Comparison of ENCODE assay signal across 1 cellular context in the genomic region with DNA sequence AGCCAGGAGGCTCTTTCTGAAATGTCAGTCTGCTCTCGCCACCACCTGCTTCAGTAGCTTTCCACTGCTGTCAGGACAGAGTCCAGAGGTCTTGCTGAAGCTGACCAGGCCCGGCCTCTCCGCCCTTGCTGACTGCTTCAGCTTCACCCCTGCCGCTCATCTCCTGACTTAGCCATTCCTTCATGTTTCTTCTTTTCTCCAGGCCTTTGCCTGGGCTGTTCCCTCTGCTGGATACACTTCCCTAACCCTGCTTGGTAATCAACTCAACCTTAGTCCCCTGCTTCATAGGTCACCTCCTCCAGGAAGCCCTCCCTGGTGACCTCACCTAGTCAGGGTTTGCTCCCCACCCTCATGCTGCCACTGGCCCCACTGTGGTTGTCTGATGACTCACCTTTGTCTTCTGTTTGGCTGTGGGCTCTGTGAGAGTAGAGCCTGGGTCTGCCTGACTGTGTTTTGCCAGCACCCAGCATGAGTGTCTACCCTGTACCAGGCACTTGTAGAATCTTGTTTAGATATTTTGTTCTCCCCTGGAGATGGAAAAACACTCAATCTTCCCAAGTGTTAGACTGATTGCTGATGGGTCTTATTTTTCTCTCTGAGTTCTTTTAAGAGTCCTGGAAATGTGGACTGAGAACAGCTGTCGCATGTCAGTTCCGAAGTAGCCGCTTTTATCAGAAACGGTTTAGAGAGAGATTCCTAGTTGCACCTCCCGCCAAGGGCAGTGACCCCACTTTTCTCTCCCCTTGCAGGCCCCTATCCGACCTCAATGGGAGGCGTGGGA.
TF ChIP-seq lines count a peak whose summit lies in the region.

No MANE protein-coding gene starts in this region.

TF ChIP-seq in K562, 482 proteins besides CTCF, POLR2A, EP300 and RAD21 (continued from another document):
- TF ChIP-seq, protein P1, sequence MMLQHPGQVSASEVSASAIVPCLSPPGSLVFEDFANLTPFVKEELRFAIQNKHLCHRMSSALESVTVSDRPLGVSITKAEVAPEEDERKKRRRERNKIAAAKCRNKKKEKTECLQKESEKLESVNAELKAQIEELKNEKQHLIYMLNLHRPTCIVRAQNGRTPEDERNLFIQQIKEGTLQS (IDR thresholded peaks at IDR 0.05) = peak; percentile 52; the same call in 1 of the 2 replicates
- TF ChIP-seq, protein P1 (CRISPR knock-in tag; conservative IDR thresholded peaks at IDR 0.05) = no peak
- peak; percentile 65 for TF ChIP-seq BCOR (IDR thresholded peaks at IDR 0.05)
- TF ChIP-seq JUND (IDR thresholded peaks at IDR 0.05; ENCODE audit: borderline replicate concordance, low read depth, low read length) = 0 out of 2 replicates have a peak, but pooled peaks have one; percentile 27
- no peak for TF ChIP-seq JUND (tag; IDR thresholded peaks at IDR 0.05; ENCODE audit: borderline replicate concordance, low read depth, low read length)
- TF ChIP-seq ZNF436 (CRISPR knock-in tag; IDR thresholded peaks at IDR 0.05) = peak; percentile 77; the same call in 1 of the 2 replicates
- TF ChIP-seq FOSL1 (tag; conservative IDR thresholded peaks at IDR 0.05) = peak; percentile 44; the same call in 1 of the 2 replicates
- no peak for TF ChIP-seq ZNF830 (CRISPR knock-in tag; IDR thresholded peaks at IDR 0.05)
- no peak for TF ChIP-seq CREM (IDR thresholded peaks at IDR 0.05; ENCODE audit: low read depth)
- TF ChIP-seq, protein P2, sequence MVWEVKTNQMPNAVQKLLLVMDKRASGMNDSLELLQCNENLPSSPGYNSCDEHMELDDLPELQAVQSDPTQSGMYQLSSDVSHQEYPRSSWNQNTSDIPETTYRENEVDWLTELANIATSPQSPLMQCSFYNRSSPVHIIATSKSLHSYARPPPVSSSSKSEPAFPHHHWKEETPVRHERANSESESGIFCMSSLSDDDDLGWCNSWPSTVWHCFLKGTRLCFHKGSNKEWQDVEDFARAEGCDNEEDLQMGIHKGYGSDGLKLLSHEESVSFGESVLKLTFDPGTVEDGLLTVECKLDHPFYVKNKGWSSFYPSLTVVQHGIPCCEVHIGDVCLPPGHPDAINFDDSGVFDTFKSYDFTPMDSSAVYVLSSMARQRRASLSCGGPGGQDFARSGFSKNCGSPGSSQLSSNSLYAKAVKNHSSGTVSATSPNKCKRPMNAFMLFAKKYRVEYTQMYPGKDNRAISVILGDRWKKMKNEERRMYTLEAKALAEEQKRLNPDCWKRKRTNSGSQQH (CRISPR knock-in tag; IDR thresholded peaks at IDR 0.05) = no peak
- no peak for TF ChIP-seq RBM34 (IDR thresholded peaks at IDR 0.05; ENCODE audit: borderline replicate concordance, insufficient read depth, low read length)
- TF ChIP-seq HDAC2 (IDR thresholded peaks at IDR 0.05) = 0 out of 2 replicates have a peak, but pooled peaks have one; percentile 18
- peak; percentile 62; the same call in 1 of the 2 replicates for TF ChIP-seq SMARCA5 (IDR thresholded peaks at IDR 0.05)
- TF ChIP-seq, protein P3, sequence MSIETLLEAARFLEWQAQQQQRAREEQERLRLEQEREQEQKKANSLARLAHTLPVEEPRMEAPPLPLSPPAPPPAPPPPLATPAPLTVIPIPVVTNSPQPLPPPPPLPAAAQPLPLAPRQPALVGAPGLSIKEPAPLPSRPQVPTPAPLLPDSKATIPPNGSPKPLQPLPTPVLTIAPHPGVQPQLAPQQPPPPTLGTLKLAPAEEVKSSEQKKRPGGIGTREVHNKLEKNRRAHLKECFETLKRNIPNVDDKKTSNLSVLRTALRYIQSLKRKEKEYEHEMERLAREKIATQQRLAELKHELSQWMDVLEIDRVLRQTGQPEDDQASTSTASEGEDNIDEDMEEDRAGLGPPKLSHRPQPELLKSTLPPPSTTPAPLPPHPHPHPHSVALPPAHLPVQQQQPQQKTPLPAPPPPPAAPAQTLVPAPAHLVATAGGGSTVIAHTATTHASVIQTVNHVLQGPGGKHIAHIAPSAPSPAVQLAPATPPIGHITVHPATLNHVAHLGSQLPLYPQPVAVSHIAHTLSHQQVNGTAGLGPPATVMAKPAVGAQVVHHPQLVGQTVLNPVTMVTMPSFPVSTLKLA (conservative IDR thresholded peaks at IDR 0.05) = no peak
